ENCODE assay signal across 27 cellular contexts in the genomic region with DNA sequence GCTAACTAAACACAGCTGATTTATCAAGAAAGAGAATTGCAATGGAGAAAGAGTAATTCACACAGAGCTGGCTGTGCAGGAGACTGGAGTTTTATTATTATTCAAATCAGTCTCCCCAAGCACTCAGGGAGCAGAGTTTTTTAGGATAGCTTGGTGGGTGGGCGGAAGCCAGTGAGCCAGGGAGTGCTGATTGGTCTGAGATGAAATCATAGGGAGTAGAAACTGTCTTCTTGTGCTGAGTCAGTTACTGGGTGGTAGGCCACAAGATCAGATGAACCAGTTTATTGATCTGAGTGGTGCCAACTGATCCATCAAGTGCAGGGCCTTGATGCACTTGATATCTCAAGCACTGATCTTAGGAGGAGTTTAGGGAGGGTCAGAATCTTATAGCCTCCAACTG.
A peak's percentile ranks its signal among the peaks of the same experiment; 100 is the strongest.
DNase-seq lines count a peak whose midpoint lies in the region; ATAC-seq, FAIRE-seq and TF ChIP-seq lines count a peak whose summit lies in the region.
"Had no signal": no experiment of that assay in that cellular context is flagged by ENCODE, and none has a peak within 500 bp of the region (broad histone marks: within the 10 kb centered on the region; RNA-seq: fewer than 3 reads in every experiment).

No MANE protein-coding gene starts in this region.

- no peak overlapping the region for H4K8ac ChIP-seq in H1 (ENCODE audit: extremely low read depth, insufficient read depth, low read length)

- H3K4me2 ChIP-seq in GM23338 (no peak overlapping the region), H1 (ENCODE audit: insufficient read depth in 1 of 2, low read depth in 2 of 2, low read length in 2 of 2) (peak overlapping the region in 1 of 2 experiments; percentile 17; a peak in 2 of 4 replicates)
- H3K4me2 ChIP-seq: A549 had no signal

- H3K9me3 ChIP-seq in NT2/D1 (ENCODE audit: insufficient read depth, low read length) (peaks cover 1% of the 10 kb centered on the region; the same call in 1 of the 2 replicates), H1 (ENCODE audit: insufficient read depth in 2 of 2, low read depth in 1 of 2, low read length in 1 of 2) (no peaks in the 10 kb centered on the region)
- H3K9me3 ChIP-seq: A549, Peyer's patch had no signal

- H3F3A ChIP-seq in GM23338 (replicated peaks; ENCODE audit: low read depth) = no peaks in the 10 kb centered on the region

- H3K14ac ChIP-seq in H1 (ENCODE audit: insufficient read length) = no peak overlapping the region

- H2BK5ac ChIP-seq in H1 (ENCODE audit: low read depth, low read length) = no peak overlapping the region

- H3K23me2 ChIP-seq in H1 (ENCODE audit: low read depth, low read length) = no peaks in the 10 kb centered on the region

- H2AFZ ChIP-seq in GM23338 (peak overlapping the region; percentile 69; the same call in 1 of the 2 replicates), H1 (ENCODE audit: low read length) (0 out of 2 replicates have a peak overlapping the region, but pooled peaks have one; percentile 50)

- peak; percentile 52 for DNase-seq in GM23338 (ENCODE audit: low spot score)
- DNase-seq in NT2/D1 (ENCODE audit: low read depth, low spot score) = peak; percentile 60
- DNase-seq in H1 (ENCODE audit: low read depth in 1 of 2, low spot score in 2 of 2) = peak in 1 of 2 experiments; percentile 17
- peak; percentile 10 for DNase-seq in iPS-NIHi11 (ENCODE audit: low spot score)
- DNase-seq in DMS79 treated with DMSO at 0.1 percent for 48 hours (lab: John Stamatoyannopoulos, UW) = no peak
- no peak for DNase-seq in activated naive CD4-positive, alpha-beta T cell treated with anti-CD3 and anti-CD28 coated beads for 36 hours
- DNase-seq in activated gamma-delta T cell treated with Interleukin-2 at 50 U/mL for 16 hours = no peak
- DNase-seq: CD8-positive, alpha-beta T cell; DMS 273 treated with DMSO at 0.1 percent for 48 hours; DND-41; Karpas-422; NCI-H1105; NCI-H1436 treated with DMSO at 0.1 percent for 48 hours; NCI-H187 treated with DMSO at 0.1 percent for 48 hours; NCI-H446; NCI-H526; NCI-H82; NK-92 treated with Interleukin-12 subunit alpha and Interleukin-12 subunit beta, amount 100 ng/mL, for 24 hours; Peyer's patch; SHP77 treated with DMSO at 0.1 percent for 48 hours; T-helper 1 cell had no signal

- H3K9me3 Mint-ChIP-seq in GM23338 = peaks cover 32% of the 10 kb centered on the region; the same call in 2 of the 3 replicates
- peaks cover 2% of the 10 kb centered on the region for H3K9me3 Mint-ChIP-seq in activated naive CD4-positive, alpha-beta T cell treated with anti-CD3 and anti-CD28 coated beads for 36 hours

- no peak overlapping the region for H2AK5ac ChIP-seq in H1 (ENCODE audit: low read depth, low read length)

- H3K4me1 ChIP-seq in GM23338 (ENCODE audit: insufficient read depth) = peaks cover 8% of the 10 kb centered on the region
- H3K4me1 ChIP-seq in NT2/D1 (ENCODE audit: insufficient read depth, insufficient read length) = no peaks in the 10 kb centered on the region
- 0 out of 7 replicates have a peak, but pooled peaks cover 0 to 2% (median 0%) of the 10 kb centered on the region in 4 experiments for H3K4me1 ChIP-seq in H1 (replicated peaks in 1 of 4; ENCODE audit: control insufficient read depth in 3 of 4, insufficient read depth in 4 of 4, low read length in 3 of 4)
- H3K4me1 ChIP-seq: A549, Peyer's patch had no signal

- no peaks in the 10 kb centered on the region for H3K27me3 ChIP-seq in GM23338 (ENCODE audit: insufficient read depth)
- H3K27me3 ChIP-seq in NT2/D1 (ENCODE audit: insufficient read depth, insufficient read length) = no peaks in the 10 kb centered on the region
- peaks cover 0 to 1% (median 0%) of the 10 kb centered on the region in 4 experiments; a peak in 1 of 7 replicates for H3K27me3 ChIP-seq in H1 (replicated peaks in 1 of 4; ENCODE audit: control insufficient read depth in 3 of 4, extremely low read depth in 1 of 4, insufficient read depth in 3 of 4, low read length in 3 of 4)
- H3K27me3 ChIP-seq: Peyer's patch had no signal

- no peaks in the 10 kb centered on the region for H3K36me3 ChIP-seq in GM23338 (ENCODE audit: insufficient read depth)
- no peaks in the 10 kb centered on the region for H3K36me3 ChIP-seq in NT2/D1 (ENCODE audit: insufficient read depth, insufficient read length, low read length)
- H3K36me3 ChIP-seq in H1 (ENCODE audit: control insufficient read depth in 2 of 4, insufficient read depth in 4 of 4, low read length in 3 of 4) = no peaks in the 10 kb centered on the region
- H3K36me3 ChIP-seq: Peyer's patch had no signal

- H4K20me1 ChIP-seq in GM23338 (replicated peaks; ENCODE audit: insufficient read depth) (no peaks in the 10 kb centered on the region), H1 (replicated peaks in 1 of 2; ENCODE audit: control insufficient read depth in 1 of 2, insufficient read depth in 2 of 2, low read length in 2 of 2) (no peaks in the 10 kb centered on the region)

- no peak overlapping the region for H3K4ac ChIP-seq in H1 (replicated peaks; ENCODE audit: insufficient read length, low read depth, low read length)

- POLR2A ChIA-PET in H1 (lab: Charles Lee; ENCODE audit: partially characterized antibody) = no interaction called here

- H3K27me3 Mint-ChIP-seq in GM23338 (ENCODE audit: insufficient read depth, low read depth, poor library complexity) = no peaks in the 10 kb centered on the region
- H3K27me3 Mint-ChIP-seq in activated naive CD4-positive, alpha-beta T cell treated with anti-CD3 and anti-CD28 coated beads for 36 hours (ENCODE audit: low read depth) = no peaks in the 10 kb centered on the region
- H3K27me3 Mint-ChIP-seq: B cell had no signal

- H3K23ac ChIP-seq in H1 (ENCODE audit: insufficient read length) = no peak overlapping the region

- H4K5ac ChIP-seq in H1 (ENCODE audit: insufficient read length, low read depth, low read length) = no peak overlapping the region

- H2BK12ac ChIP-seq in H1 (ENCODE audit: low read depth, low read length) = peak overlapping the region; percentile 87; the same call in 1 of the 2 replicates

- H3K79me1 ChIP-seq in H1 (ENCODE audit: low read depth, low read length) = no peaks in the 10 kb centered on the region

- H2BK15ac ChIP-seq in H1 (ENCODE audit: low read length) = no peak overlapping the region

- H3K56ac ChIP-seq in H1 (replicated peaks; ENCODE audit: insufficient read length, low read depth, low read length) = no peak overlapping the region

- H2BK120ac ChIP-seq in H1 (replicated peaks; ENCODE audit: low read depth, low read length) = no peak overlapping the region

- TF ChIP-seq EP300 in H1 (IDR thresholded peaks at IDR 0.05; ENCODE audit: borderline replicate concordance in 1 of 2, low read depth in 2 of 2, low read length in 2 of 2) = no peak

- no peaks in the 10 kb centered on the region for H3K79me2 ChIP-seq in GM23338 (replicated peaks; ENCODE audit: insufficient read depth)
- no peaks in the 10 kb centered on the region for H3K79me2 ChIP-seq in H1 (ENCODE audit: control insufficient read depth in 1 of 2, insufficient read depth in 2 of 2, low read length in 2 of 2)

- no peaks in the 10 kb centered on the region for H3K9me2 ChIP-seq in GM23338 (ENCODE audit: insufficient read depth)

- H3K4me1 Mint-ChIP-seq in GM23338 = peaks cover 8% of the 10 kb centered on the region
- no peaks in the 10 kb centered on the region for H3K4me1 Mint-ChIP-seq in activated naive CD4-positive, alpha-beta T cell treated with anti-CD3 and anti-CD28 coated beads for 36 hours (ENCODE audit: low read depth)
- H3K4me1 Mint-ChIP-seq: B cell had no signal

- H3K27ac Mint-ChIP-seq in GM23338 = no peak overlapping the region; the same call in 1 of the 2 replicates
- no peak overlapping the region for H3K27ac Mint-ChIP-seq in activated naive CD4-positive, alpha-beta T cell treated with anti-CD3 and anti-CD28 coated beads for 36 hours
- H3K27ac Mint-ChIP-seq: B cell; CD8-positive, alpha-beta T cell had no signal

- intact Hi-C loops in activated naive CD4-positive, alpha-beta T cell treated with anti-CD3 and anti-CD28 coated beads for 36 hours (cut with micrococcal nuclease) = no loop called here

- H4K91ac ChIP-seq in H1 (replicated peaks; ENCODE audit: insufficient read length, low read length) = no peak overlapping the region

- H3K9ac ChIP-seq in NT2/D1 (ENCODE audit: insufficient read length, low read depth) (no peak overlapping the region), H1 (replicated peaks in 1 of 4; ENCODE audit: extremely low read depth in 1 of 4, low read depth in 3 of 4, low read length in 3 of 4) (no peak overlapping the region)

- no peak overlapping the region for H3K4me3 Mint-ChIP-seq in GM23338
- no peak overlapping the region for H3K4me3 Mint-ChIP-seq in activated naive CD4-positive, alpha-beta T cell treated with anti-CD3 and anti-CD28 coated beads for 36 hours
- H3K4me3 Mint-ChIP-seq: B cell; CD8-positive, alpha-beta T cell had no signal

- FAIRE-seq in H1 (lab: Jason Lieb, UNC) = no peak
- FAIRE-seq: A549, HepG2 had no signal

- H3K27ac ChIP-seq in GM23338 (ENCODE audit: low read depth) (no peak overlapping the region), H1 (ENCODE audit: low read depth, low read length) (no peak overlapping the region)
- H3K27ac ChIP-seq: A549, C4-2B, HL-60, Peyer's patch had no signal

- no peak for TF ChIP-seq POLR2A in H1 (IDR thresholded peaks at IDR 0.05; ENCODE audit: control extremely low read depth in 1 of 2, low read depth in 2 of 2, low read length in 2 of 2)

- CTCF ChIA-PET in H1 (lab: Charles Lee; ENCODE audit: partially characterized antibody) = interaction anchor here (1.4 to 1.6 kb wide), 2 partner anchors 9 to 11 kb away, joined by 5 to 6 read pairs; no protein-coding TSS in a partner anchor
- CTCF ChIA-PET in activated naive CD4-positive, alpha-beta T cell treated with anti-CD3 and anti-CD28 coated beads for 36 hours (lab: Charles Lee) = no interaction called here

- no peak overlapping the region for H3K4me3 ChIP-seq in GM23338
- no peak overlapping the region for H3K4me3 ChIP-seq in NT2/D1 (ENCODE audit: insufficient read length, low read depth)
- no peak overlapping the region; a peak in 1 of 8 replicates for H3K4me3 ChIP-seq in H1 (ENCODE audit: extremely low read depth in 1 of 4, insufficient read depth in 2 of 4, low read depth in 3 of 4, low read length in 4 of 4)
- H3K4me3 ChIP-seq: A549, Peyer's patch had no signal

- TF ChIP-seq CTCF in GM23338 (conservative IDR thresholded peaks at IDR 0.05; ENCODE audit: low read depth in 2 of 2) (no peak), H1 (IDR thresholded peaks at IDR 0.05; ENCODE audit: control extremely low read depth in 1 of 3, insufficient read depth in 1 of 3, low read depth in 1 of 3, low read length in 3 of 3) (no peak)

- no peak overlapping the region for H2BK20ac ChIP-seq in H1 (ENCODE audit: low read length)

- no peak overlapping the region; the same call in 1 of the 2 replicates for H3K18ac ChIP-seq in H1 (ENCODE audit: extremely low read depth, low read length)

- no peak for TF ChIP-seq RAD21 in H1 (IDR thresholded peaks at IDR 0.05 in 1 of 2, conservative IDR thresholded peaks at IDR 0.05 in 1 of 2; ENCODE audit: low read depth in 2 of 2, low read length in 2 of 2)

- ATAC-seq in GM23338 (peak; percentile 94), HG02678 (IDR thresholded peaks at IDR 0.05; ENCODE audit: unreplicated experiment) (no peak)
- ATAC-seq: A549; CD8-positive, alpha-beta T cell; HepG2 had no signal

- peaks cover 24% of the 10 kb centered on the region; the same call in 2 of the 3 replicates for H3K36me3 Mint-ChIP-seq in GM23338 (ENCODE audit: low read depth)
- H3K36me3 Mint-ChIP-seq in activated naive CD4-positive, alpha-beta T cell treated with anti-CD3 and anti-CD28 coated beads for 36 hours (ENCODE audit: low read depth) = no peaks in the 10 kb centered on the region
- H3K36me3 Mint-ChIP-seq: CD8-positive, alpha-beta T cell had no signal

- WGBS in H1 (ENCODE audit: extremely low coverage in 1 of 2, insufficient coverage in 1 of 2, insufficient read length in 1 of 2, insufficient replicate concordance in 2 of 2, low coverage in 1 of 2, low lambda C conversion rate in 2 of 2, missing lambda C conversion rate in 1 of 2), 2 experiments = 57% methylated on average over 1 of the region's 1 CpG; no CpG with 5 or more reads in 1 of the 2 experiments

Comparison
In these comparisons a context has a peak if more than half of its experiments do, and no peak if none do; other contexts are left out.
1. DNase-seq: peak in GM23338 (single experiment), NT2/D1 (single experiment) and iPS-NIHi11 (single experiment); none in DMS79 treated with DMSO at 0.1 percent for 48 hours (single experiment), activated naive CD4-positive, alpha-beta T cell treated with anti-CD3 and anti-CD28 coated beads for 36 hours (single experiment) and activated gamma-delta T cell treated with Interleukin-2 at 50 U/mL for 16 hours (single experiment).